In genomic region chr14:31893156-31893813, GRCh38 we compare ENCODE assay signal across 1 cellular context.
TF ChIP-seq lines count a peak whose summit lies in the region.

No MANE protein-coding gene starts in this region.

TF ChIP-seq in SK-N-SH, 30 proteins besides CTCF, POLR2A, EP300 and RAD21 (continued from another document):
- no peak for TF ChIP-seq YY1 (IDR thresholded peaks at IDR 0.05; ENCODE audit: low read depth)
- no peak for TF ChIP-seq USF1 (IDR thresholded peaks at IDR 0.05; ENCODE audit: borderline replicate concordance, low read depth)
- TF ChIP-seq NRF1 (IDR thresholded peaks at IDR 0.05; ENCODE audit: low read depth, low read length) = no peak
- TF ChIP-seq IRF3 (IDR thresholded peaks at IDR 0.05; ENCODE audit: low read depth, low read length) = no peak
- no peak for TF ChIP-seq POLR2AphosphoS5 (IDR thresholded peaks at IDR 0.05; ENCODE audit: low read depth, low read length)
- TF ChIP-seq TCF12 (IDR thresholded peaks at IDR 0.05) = no peak
- TF ChIP-seq EZH2phosphoT487 (IDR thresholded peaks at IDR 0.05; ENCODE audit: borderline replicate concordance, low read depth) = no peak
- no peak for TF ChIP-seq RFX5 (IDR thresholded peaks at IDR 0.05; ENCODE audit: low read length)
- TF ChIP-seq USF2 (IDR thresholded peaks at IDR 0.05; ENCODE audit: borderline replicate concordance, low read depth, low read length) = no peak
